ENCODE assay signal across 18 cellular contexts in genomic region chr1:161357073-161357472, GRCh38. TPM values are rescaled to one million over a fixed set of nuclear protein-coding genes. Genes with fewer than 3 reads are reported as not detected.
DNase-seq lines count a peak whose midpoint lies in the region; ATAC-seq and TF ChIP-seq lines count a peak whose summit lies in the region.
"Had no signal": no experiment of that assay in that cellular context is flagged by ENCODE, and none has a peak within 500 bp of the region (broad histone marks: within the 10 kb centered on the region; RNA-seq: fewer than 3 reads in every experiment).

No MANE protein-coding gene starts in this region.

- H3K4me3 Mint-ChIP-seq in activated naive CD8-positive, alpha-beta T cell treated with anti-CD3 and anti-CD28 coated beads, Interleukin-2, amount 50 U/mL, for 24 hours: no peak overlapping the region
- H3K4me3 Mint-ChIP-seq in activated naive CD8-positive, alpha-beta T cell treated with anti-CD3 and anti-CD28 coated beads for 36 hours: no peak overlapping the region
- H3K4me3 Mint-ChIP-seq: CD8-positive, alpha-beta T cell had no signal

- no peak overlapping the region for H3K4me3 ChIP-seq in PC-3 (ENCODE audit: low read length)

- H4K20me1 ChIP-seq in PC-3 (ENCODE audit: low read length): no peaks in the 10 kb centered on the region

- no peaks in the 10 kb centered on the region for H3K27me3 ChIP-seq in PC-3 (ENCODE audit: low read length)
- no peaks in the 10 kb centered on the region for H3K27me3 ChIP-seq in foreskin keratinocyte

- H3K36me3 Mint-ChIP-seq in activated naive CD8-positive, alpha-beta T cell treated with anti-CD3 and anti-CD28 coated beads, Interleukin-2, amount 50 U/mL, for 24 hours (ENCODE audit: low read depth): peaks cover 22% of the 10 kb centered on the region
- H3K36me3 Mint-ChIP-seq in activated naive CD8-positive, alpha-beta T cell treated with anti-CD3 and anti-CD28 coated beads for 36 hours: peaks cover 4% of the 10 kb centered on the region

- CTCF ChIA-PET in PC-3 (lab: Charles Lee): interaction anchor here (0.6 to 1.2 kb wide), 2 partner anchors 11 to 25 kb away, joined by 3 read pairs; no protein-coding TSS in a partner anchor

- intact Hi-C loops in PC-3 (cut with micrococcal nuclease): no loop called here

- H3K9me3 ChIP-seq in PC-3 (ENCODE audit: low read length): no peaks in the 10 kb centered on the region

- H3K79me2 ChIP-seq in PC-3 (ENCODE audit: low read length): no peaks in the 10 kb centered on the region

- no peak overlapping the region for H3K9ac ChIP-seq in PC-3 (ENCODE audit: low read length)

- DNase-seq in activated naive CD8-positive, alpha-beta T cell treated with anti-CD3 and anti-CD28 coated beads, Interleukin-2, amount 50 U/mL, for 24 hours: no peak
- no peak for DNase-seq in activated naive CD8-positive, alpha-beta T cell treated with anti-CD3 and anti-CD28 coated beads for 36 hours
- DNase-seq in PC-3 (peak; percentile 4), foreskin keratinocyte (peak in 1 of 2 donors; percentile 22), NCI-H345 (lab: John Stamatoyannopoulos, UW) (no peak), occipital lobe (lab: John Stamatoyannopoulos, UW) (no peak)
- DNase-seq: 8988T; C1 segment of cervical spinal cord; CD8-positive, alpha-beta T cell; NCI-H1092 treated with DMSO at 0.1 percent for 48 hours; NCI-H146; NCI-H2029; NCI-H2227 treated with DMSO at 0.1 percent for 48 hours; NCI-H510A treated with DMSO at 0.1 percent for 48 hours; NCI-H748 treated with DMSO at 0.1 percent for 48 hours had no signal

- ATAC-seq in activated naive CD8-positive, alpha-beta T cell treated with anti-CD3 and anti-CD28 coated beads, Interleukin-2, amount 50 U/mL, for 24 hours: peak; percentile 61
- ATAC-seq in PC-3 (no peak), foreskin keratinocyte (peak; percentile 29), HG03097 (IDR thresholded peaks at IDR 0.05; ENCODE audit: low FRiP score, unreplicated experiment) (no peak)
- ATAC-seq: CD8-positive, alpha-beta T cell; SK-N-SH treated with all-trans-retinoic acid at 6 μM for 48 hours had no signal

- H3K4me1 Mint-ChIP-seq in activated naive CD8-positive, alpha-beta T cell treated with anti-CD3 and anti-CD28 coated beads, Interleukin-2, amount 50 U/mL, for 24 hours: peaks cover 4% of the 10 kb centered on the region
- H3K4me1 Mint-ChIP-seq in activated naive CD8-positive, alpha-beta T cell treated with anti-CD3 and anti-CD28 coated beads for 36 hours: peaks cover 8% of the 10 kb centered on the region

- H3F3A ChIP-seq in PC-3 (ENCODE audit: low read length, unreplicated experiment): no peaks in the 10 kb centered on the region

- H3K27ac ChIP-seq in PC-3 (ENCODE audit: low read length) (no peak overlapping the region), foreskin keratinocyte (no peak overlapping the region)

- BruUV-seq in PC-3 (replicated peaks; lab: Mats Ljungman, UMichigan): no TSS peak

- no peak overlapping the region for H3K27ac Mint-ChIP-seq in activated naive CD8-positive, alpha-beta T cell treated with anti-CD3 and anti-CD28 coated beads, Interleukin-2, amount 50 U/mL, for 24 hours
- H3K27ac Mint-ChIP-seq in activated naive CD8-positive, alpha-beta T cell treated with anti-CD3 and anti-CD28 coated beads for 36 hours: no peak overlapping the region
- H3K27ac Mint-ChIP-seq: CD8-positive, alpha-beta T cell had no signal

- no peaks in the 10 kb centered on the region for H3K27me3 Mint-ChIP-seq in activated naive CD8-positive, alpha-beta T cell treated with anti-CD3 and anti-CD28 coated beads, Interleukin-2, amount 50 U/mL, for 24 hours
- H3K27me3 Mint-ChIP-seq in activated naive CD8-positive, alpha-beta T cell treated with anti-CD3 and anti-CD28 coated beads for 36 hours: no peaks in the 10 kb centered on the region

- TF ChIP-seq CTCF in PC-3 (conservative IDR thresholded peaks at IDR 0.05; ENCODE audit: low read depth, low read length) (no peak), foreskin keratinocyte (conservative IDR thresholded peaks at IDR 0.05) (peak; percentile 9)

- H3K4me1 ChIP-seq in PC-3 (ENCODE audit: insufficient read depth, low read length): no peaks in the 10 kb centered on the region
- no peaks in the 10 kb centered on the region for H3K4me1 ChIP-seq in foreskin keratinocyte

- no peak overlapping the region for H3K4me2 ChIP-seq in PC-3 (ENCODE audit: low read length)

- H3K36me3 ChIP-seq in PC-3 (ENCODE audit: low read depth, low read length): peaks cover 7% of the 10 kb centered on the region; the same call in 1 of the 2 replicates

- no peaks in the 10 kb centered on the region for H3K9me3 Mint-ChIP-seq in activated naive CD8-positive, alpha-beta T cell treated with anti-CD3 and anti-CD28 coated beads, Interleukin-2, amount 50 U/mL, for 24 hours
- no peaks in the 10 kb centered on the region for H3K9me3 Mint-ChIP-seq in activated naive CD8-positive, alpha-beta T cell treated with anti-CD3 and anti-CD28 coated beads for 36 hours
- H3K9me3 Mint-ChIP-seq: CD8-positive, alpha-beta T cell had no signal

- H3K9me2 ChIP-seq in PC-3 (replicated peaks; ENCODE audit: low read length): no peaks in the 10 kb centered on the region

- no peak overlapping the region for H2AFZ ChIP-seq in PC-3 (ENCODE audit: low read length)

- POLR2A ChIA-PET in PC-3 (lab: Charles Lee; ENCODE audit: unreplicated experiment): no interaction called here

RNA-seq across cellular contexts. Expression of gene CFAP126, which starts 10.6 kb away (rescaled TPM):
- not detected for total RNA-seq in activated naive CD8-positive, alpha-beta T cell treated with anti-CD3 and anti-CD28 coated beads for 36 hours
- total RNA-seq in PC-3 (2014; rRNA removed) (not detected in 2 replicates), foreskin keratinocyte (not detected in 2 replicates), occipital lobe (0.31 TPM)
- not detected in 2 replicates for polyA plus RNA-seq in foreskin keratinocyte
- total RNA-seq: CD8-positive, alpha-beta T cell; Daoy had no signal

RNA-seq across cellular contexts. Expression of gene SDHC, which starts 42.9 kb away (rescaled TPM):
- total RNA-seq in activated naive CD8-positive, alpha-beta T cell treated with anti-CD3 and anti-CD28 coated beads for 36 hours: 100 to 1,000 TPM; 187 to 192 TPM
- total RNA-seq in PC-3 (2014; rRNA removed) (26.1 and 30.1 TPM in 2 replicates), foreskin keratinocyte (91.0 and 91.9 TPM in 2 replicates), occipital lobe (19.5 TPM)
- polyA plus RNA-seq in foreskin keratinocyte: 164 and 186 TPM in 2 replicates

RNA-seq across cellular contexts. Expression of gene MPZ, which starts 47.3 kb away (rescaled TPM):
- total RNA-seq in activated naive CD8-positive, alpha-beta T cell treated with anti-CD3 and anti-CD28 coated beads for 36 hours: 1 to 10 TPM; 2.9 to 3.7 TPM
- 0.18 TPM in 1 of 2 replicates, not detected in the other for total RNA-seq in PC-3 (2014; rRNA removed)
- total RNA-seq in foreskin keratinocyte: 0.37 and 0.56 TPM in 2 replicates
- polyA plus RNA-seq in foreskin keratinocyte: 0.49 and 0.58 TPM in 2 replicates
- total RNA-seq in occipital lobe: 1.4 TPM

Comparison
In these comparisons a context has a peak if more than half of its experiments do, and no peak if none do; other contexts are left out.
1. ATAC-seq: peak in activated naive CD8-positive, alpha-beta T cell treated with anti-CD3 and anti-CD28 coated beads, Interleukin-2, amount 50 U/mL, for 24 hours (single experiment) and foreskin keratinocyte (single experiment); none in PC-3 (single experiment) and HG03097 (single experiment).